12 cellular contexts compared by ENCODE assay signal in the genomic region with DNA sequence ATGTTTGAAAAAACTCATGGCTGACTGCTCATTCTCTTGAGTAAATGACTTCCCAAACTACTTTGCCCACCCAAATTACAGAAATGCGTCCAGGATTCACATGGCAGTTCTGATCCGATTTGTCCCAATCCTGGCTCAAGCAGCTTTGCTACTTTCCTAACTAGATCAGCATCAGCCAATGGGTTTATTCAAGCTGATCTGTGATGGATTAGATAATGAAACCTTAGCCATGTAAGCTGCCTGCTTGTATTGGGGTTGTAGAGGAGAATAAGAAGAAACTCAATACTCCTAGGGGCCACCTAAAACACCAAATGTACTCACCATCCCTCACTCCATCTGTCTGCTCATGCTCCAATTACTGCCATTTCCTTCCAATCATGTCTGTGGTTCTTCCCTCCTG. TPM values are rescaled to one million over a fixed set of nuclear protein-coding genes. Genes with fewer than 3 reads are reported as not detected.
DNase-seq lines count a peak whose midpoint lies in the region; TF ChIP-seq lines count a peak whose summit lies in the region.
"Had no signal": no experiment of that assay in that cellular context is flagged by ENCODE, and none has a peak within 500 bp of the region (broad histone marks: within the 10 kb centered on the region; RNA-seq: fewer than 3 reads in every experiment).

No MANE protein-coding gene starts in this region.

- peak overlapping the region in 4 of 5 experiments; percentile 11 to 47 (median 14) for H3K4me3 Mint-ChIP-seq in brain
- H3K4me3 Mint-ChIP-seq: stimulated activated naive CD8-positive, alpha-beta T cell treated with anti-CD3 and anti-CD28 coated beads, Interleukin-15, Interleukin-2, amounts not matched to agents 100 ng/mL and 50 ng/mL, for 24 hours had no signal

- H3K4me1 Mint-ChIP-seq in brain = peaks cover 78% of the 10 kb centered on the region

- H3K4me2 ChIP-seq in osteoblast (ENCODE audit: insufficient read depth, low read length) = peak overlapping the region; percentile 43

- peaks cover 3% of the 10 kb centered on the region for H3K27me3 Mint-ChIP-seq in brain

- H3K36me3 Mint-ChIP-seq in brain = peaks cover 41% of the 10 kb centered on the region

- CTCF ChIA-PET in AG04450 (lab: Charles Lee) = interaction anchor here (4.2 kb wide), 1 partner anchor 44 kb away, joined by 24 read pairs; no protein-coding TSS in a partner anchor

- H3K27ac Mint-ChIP-seq in brain = peak overlapping the region in 4 of 5 experiments; percentile 41 to 89 (median 76)
- H3K27ac Mint-ChIP-seq: stimulated activated naive CD8-positive, alpha-beta T cell treated with anti-CD3 and anti-CD28 coated beads, Interleukin-15, Interleukin-2, amounts not matched to agents 100 ng/mL and 50 ng/mL, for 24 hours had no signal

- peaks cover 26% of the 10 kb centered on the region for H3K4me1 ChIP-seq in osteoblast (ENCODE audit: insufficient read depth, low read length)

- peaks cover 0 to 12% (median 5%) of the 10 kb centered on the region in 5 experiments for H3K9me3 Mint-ChIP-seq in brain
- H3K9me3 Mint-ChIP-seq: stimulated activated naive CD8-positive, alpha-beta T cell treated with anti-CD3 and anti-CD28 coated beads, Interleukin-15, Interleukin-2, amounts not matched to agents 100 ng/mL and 50 ng/mL, for 24 hours had no signal

- H3K36me3 ChIP-seq in osteoblast (ENCODE audit: insufficient read depth, low read length) = no peaks in the 10 kb centered on the region

- H2AFZ ChIP-seq in osteoblast (ENCODE audit: low read length) = no peak overlapping the region

- DNase-seq in AG04450 (ENCODE audit: low read depth, low spot score) = no peak
- peak; percentile 15 to 42 for DNase-seq in Kasumi-1 (lab: John Stamatoyannopoulos, UW)
- no peak for DNase-seq in osteoblast (ENCODE audit: insufficient read length, low spot score, missing footprints)
- DNase-seq in HuH-7.5 (ENCODE audit: low spot score) = no peak
- DNase-seq in NOMO-1 treated with DMSO at 0.1 percent for 48 hours (lab: John Stamatoyannopoulos, UW; ENCODE audit: unreplicated experiment) = no peak
- DNase-seq in superior temporal gyrus (ENCODE audit: extremely low spot score) = no peak
- no peak for DNase-seq in activated CD8-positive, alpha-beta memory T cell treated with anti-CD3 and anti-CD28 coated beads for 24 hours
- DNase-seq: NCI-H1694 treated with DMSO at 0.1 percent for 48 hours; stimulated activated CD4-positive, alpha-beta T cell treated with anti-CD3 and anti-CD28 coated beads, Interleukin-1b, Interleukin-23, amount 100 ng/mL, for 48 hours; T-helper 9 cell had no signal

- H3K79me2 ChIP-seq in osteoblast (ENCODE audit: insufficient read depth, low read length) = peaks cover 87% of the 10 kb centered on the region

- H3K9me3 ChIP-seq in AG04450 (ENCODE audit: control insufficient read depth, insufficient read depth, low read length) (no peaks in the 10 kb centered on the region), osteoblast (ENCODE audit: low read depth, low read length) (no peaks in the 10 kb centered on the region)

- H3K27me3 ChIP-seq in AG04450 (ENCODE audit: control insufficient read depth, insufficient read depth, low read length) (no peaks in the 10 kb centered on the region), osteoblast (ENCODE audit: insufficient read depth, low read length) (no peaks in the 10 kb centered on the region)

- POLR2A ChIA-PET in AG04450 (lab: Yijun Ruan, JAX) = interaction anchor here (0.6 to 1.0 kb wide), 2 partner anchors 26 to 641 kb away, joined by 3 to 6 read pairs; a partner anchor contains a TSS

- TF ChIP-seq CTCF in AG04450 (IDR thresholded peaks at IDR 0.05; ENCODE audit: low read depth, low read length) (no peak), brain (conservative IDR thresholded peaks at IDR 0.05) (no peak), osteoblast (IDR thresholded peaks at IDR 0.05; ENCODE audit: extremely low read depth, low read depth, low read length) (no peak)

- H3K4me3 ChIP-seq in AG04450 (ENCODE audit: low read depth, low read length) (peak overlapping the region; percentile 20; the same call in 1 of the 2 replicates), osteoblast (ENCODE audit: insufficient read depth, low read length) (no peak overlapping the region)

- H4K20me1 ChIP-seq in osteoblast (ENCODE audit: insufficient read depth, low read length) = peaks cover 35% of the 10 kb centered on the region

- H3K27ac ChIP-seq in AG04450 (ENCODE audit: low read depth, low read length) = peak overlapping the region; percentile 0
- H3K27ac ChIP-seq in osteoblast (ENCODE audit: low read depth, low read length) = peak overlapping the region; percentile 10

RNA-seq across cellular contexts. Expression of a gene that starts 7.0 kb away (rescaled TPM):
- polyA plus RNA-seq in AG04450 (2011; rRNA removed) = 253 and 288 TPM in 2 replicates
- polyA minus RNA-seq in AG04450 (2011; rRNA and poly(A)+ RNA removed) = 393 and 415 TPM in 2 replicates
- polyA plus RNA-seq in brain (ENCODE audit: insufficient read depth, low read depth, low replicate concordance) = 67.0 TPM
- 171 and 189 TPM in 2 replicates for total RNA-seq in osteoblast

Comparison
In these comparisons a context has a peak if more than half of its experiments do, and no peak if none do; other contexts are left out.
1. DNase-seq: peak in Kasumi-1 (2 of 2); none in AG04450 (single experiment), osteoblast (single experiment), HuH-7.5 (single experiment), NOMO-1 treated with DMSO at 0.1 percent for 48 hours (single experiment), superior temporal gyrus (single experiment) and activated CD8-positive, alpha-beta memory T cell treated with anti-CD3 and anti-CD28 coated beads for 24 hours (single experiment).